ENCODE assay signal across 1 cellular context in the genomic region with DNA sequence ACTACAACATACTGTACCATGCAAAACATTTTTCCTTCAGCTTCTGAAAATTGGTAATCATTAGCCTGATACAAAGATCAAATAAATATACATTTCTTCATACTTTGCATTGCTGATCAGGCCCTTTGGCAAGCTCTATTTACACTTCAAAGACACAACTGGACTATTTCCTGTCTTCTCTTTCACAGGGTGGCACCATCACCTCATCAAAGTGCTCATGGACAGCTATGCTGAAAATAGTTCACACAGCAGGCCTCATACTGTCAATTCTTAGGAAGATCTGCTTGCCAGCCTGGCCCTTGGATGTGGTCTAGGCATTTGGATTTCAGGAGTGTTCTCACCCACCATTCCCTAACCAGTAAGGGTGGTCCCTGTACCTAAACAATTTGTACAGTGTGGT.
TF ChIP-seq lines count a peak whose summit lies in the region.

No MANE protein-coding gene starts in this region.

TF ChIP-seq in IMR-90, 13 proteins besides CTCF, POLR2A, EP300 and RAD21:
- TF ChIP-seq MAFK (IDR thresholded peaks at IDR 0.05; ENCODE audit: low read depth, low read length) (no peak), NFE2L2 (IDR thresholded peaks at IDR 0.05; ENCODE audit: low read depth, low read length) (no peak), MXI1 (IDR thresholded peaks at IDR 0.05; ENCODE audit: borderline replicate concordance, low read depth, low read length) (no peak), BHLHE40 (IDR thresholded peaks at IDR 0.05; ENCODE audit: low read depth, low read length) (no peak), SMC3 (IDR thresholded peaks at IDR 0.05; ENCODE audit: low read depth, low read length) (no peak)
- TF ChIP-seq, protein P1, sequence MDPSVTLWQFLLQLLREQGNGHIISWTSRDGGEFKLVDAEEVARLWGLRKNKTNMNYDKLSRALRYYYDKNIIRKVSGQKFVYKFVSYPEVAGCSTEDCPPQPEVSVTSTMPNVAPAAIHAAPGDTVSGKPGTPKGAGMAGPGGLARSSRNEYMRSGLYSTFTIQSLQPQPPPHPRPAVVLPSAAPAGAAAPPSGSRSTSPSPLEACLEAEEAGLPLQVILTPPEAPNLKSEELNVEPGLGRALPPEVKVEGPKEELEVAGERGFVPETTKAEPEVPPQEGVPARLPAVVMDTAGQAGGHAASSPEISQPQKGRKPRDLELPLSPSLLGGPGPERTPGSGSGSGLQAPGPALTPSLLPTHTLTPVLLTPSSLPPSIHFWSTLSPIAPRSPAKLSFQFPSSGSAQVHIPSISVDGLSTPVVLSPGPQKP (IDR thresholded peaks at IDR 0.05; ENCODE audit: borderline replicate concordance, low read depth, low read length): no peak
